In genomic region chr11:14537134-14537599, GRCh38 we compare ENCODE assay signal across 8 cellular contexts. TPM values are rescaled to one million over a fixed set of nuclear protein-coding genes. Genes with fewer than 3 reads are reported as not detected.
DNase-seq lines count a peak whose midpoint lies in the region; ATAC-seq, FAIRE-seq and TF ChIP-seq lines count a peak whose summit lies in the region.

No MANE protein-coding gene starts in this region.

- H2AFZ ChIP-seq in GM12878 (ENCODE audit: control insufficient read depth, low read depth, low read length), result peak overlapping the region; percentile 9

- H3K27me3 Mint-ChIP-seq in stimulated activated naive CD8-positive, alpha-beta T cell treated with anti-CD3 and anti-CD28 coated beads, Interleukin-15, amount 100 ng/mL, for 72 hours, result no peaks in the 10 kb centered on the region

- peak overlapping the region; percentile 45 to 77 for H3K4me3 Mint-ChIP-seq in stimulated activated naive CD8-positive, alpha-beta T cell treated with anti-CD3 and anti-CD28 coated beads, Interleukin-15, amount 100 ng/mL, for 72 hours

- FAIRE-seq in HTR-8/SVneo (lab: Jason Lieb, UNC), result no peak
- no peak for FAIRE-seq in GM12878 (lab: Jason Lieb, UNC)

- TF ChIP-seq CTCF in GM12878 (IDR thresholded peaks at IDR 0.05 in 2 of 3, conservative IDR thresholded peaks at IDR 0.05 in 1 of 3; ENCODE audit: control insufficient read depth in 2 of 3, extremely low read depth in 1 of 3, insufficient read depth in 1 of 3, low read depth in 3 of 3, low read length in 3 of 3), result peak; percentile 69 to 88 (median 72)

- H3K9ac ChIP-seq in GM12878 (ENCODE audit: control insufficient read depth, insufficient read depth, low read length), result no peak overlapping the region

- CTCF ChIA-PET in GM12878 (lab: Yijun Ruan, JAX), result interaction anchor here (4.3 kb wide), 1 partner anchor 371 kb away, joined by 33 read pairs; no protein-coding TSS in a partner anchor

- no peak overlapping the region for H3K4me3 ChIP-seq in GM12878

- intact Hi-C loops in GM12878 (cut with micrococcal nuclease; ENCODE audit: unreplicated experiment), result loop anchor here (1.0 to 10.0 kb wide), 5 partner anchors 108 to 538 kb away; partner anchors contain the start of gene CALCB

- H3K27me3 ChIP-seq in GM12878 (replicated peaks in 1 of 2; ENCODE audit: control insufficient read depth in 2 of 2, insufficient read depth in 2 of 2, low read length in 1 of 2), result no peaks in the 10 kb centered on the region

- H4K20me1 ChIP-seq in GM12878 (ENCODE audit: control insufficient read depth, insufficient read depth), result no peaks in the 10 kb centered on the region

- H3K4me2 ChIP-seq in GM12878 (ENCODE audit: control insufficient read depth, insufficient read depth), result 0 out of 2 replicates have a peak overlapping the region, but pooled peaks have one; percentile 30

- ATAC-seq in GM21381 (IDR thresholded peaks at IDR 0.05; ENCODE audit: unreplicated experiment), result peak; percentile 66
- peak; percentile 70 for ATAC-seq in SK-N-SH treated with all-trans-retinoic acid at 6 μM for 48 hours
- peak; percentile 80 for ATAC-seq in GM12878
- peak; percentile 79 for ATAC-seq in stimulated activated naive CD8-positive, alpha-beta T cell treated with anti-CD3 and anti-CD28 coated beads, Interleukin-15, amount 100 ng/mL, for 72 hours

- no peaks in the 10 kb centered on the region for H3K36me3 ChIP-seq in GM12878 (ENCODE audit: control insufficient read depth in 2 of 2, insufficient read depth in 2 of 2, low read length in 1 of 2)

- no peak for TF ChIP-seq POLR2A in GM12878 (IDR thresholded peaks at IDR 0.05; ENCODE audit: low read depth, low read length)

- 0% methylated on average over 5 of the region's 5 CpGs for WGBS in GM12878 (ENCODE audit: insufficient coverage, insufficient replicate concordance, low lambda C conversion rate, missing lambda C conversion rate)

- RAD21 ChIA-PET in GM12878 (lab: Charles Lee; ENCODE audit: unreplicated experiment), result interaction anchor here (1.0 kb wide), 1 partner anchor 371 kb away, joined by 4 read pairs; no protein-coding TSS in a partner anchor

- no peaks in the 10 kb centered on the region for H3K79me2 ChIP-seq in GM12878 (ENCODE audit: control insufficient read depth, insufficient read depth, low read length)

- H3K27ac Mint-ChIP-seq in stimulated activated naive CD8-positive, alpha-beta T cell treated with anti-CD3 and anti-CD28 coated beads, Interleukin-15, amount 100 ng/mL, for 72 hours, result peak overlapping the region; percentile 27 to 96

- BruUV-seq in GM12878 (replicated peaks; lab: Mats Ljungman, UMichigan), result no TSS peak

- no peaks in the 10 kb centered on the region for H3K4me1 ChIP-seq in GM12878 (ENCODE audit: control insufficient read depth, insufficient read depth, low read length)

- in situ Hi-C loops in GM12878 (cut with MboI), result loop anchor here (25.0 kb wide), 1 partner anchor 225 kb away; no protein-coding TSS in a partner anchor

- TF ChIP-seq EP300 in GM12878 (IDR thresholded peaks at IDR 0.05; ENCODE audit: borderline replicate concordance in 1 of 2, control insufficient read depth in 1 of 2, low read depth in 2 of 2, low read length in 2 of 2), result no peak

- H3K27ac ChIP-seq in GM12878 (ENCODE audit: control insufficient read depth, insufficient read depth), result no peak overlapping the region

- H3K9me3 ChIP-seq in GM12878 (replicated peaks; ENCODE audit: control insufficient read depth, insufficient read depth, low read length), result no peaks in the 10 kb centered on the region

- peaks cover 49% of the 10 kb centered on the region for H3K4me1 Mint-ChIP-seq in stimulated activated naive CD8-positive, alpha-beta T cell treated with anti-CD3 and anti-CD28 coated beads, Interleukin-15, amount 100 ng/mL, for 72 hours

- DNase-seq in NCI-H1436 (lab: John Stamatoyannopoulos, UW) (peak; percentile 21), NCI-H1436 treated with DMSO at 0.1 percent for 48 hours (lab: John Stamatoyannopoulos, UW) (no peak), HTR-8/SVneo (ENCODE audit: insufficient read length, low spot score) (peak; percentile 36), GM12878 (ENCODE audit: low read depth, low spot score) (no peak), left kidney (ENCODE audit: low read depth, low spot score) (peak; percentile 48)
- peak in 1 of 2 donors; percentile 28 for DNase-seq in stimulated activated naive CD8-positive, alpha-beta T cell treated with anti-CD3 and anti-CD28 coated beads, Interleukin-15, amount 100 ng/mL, for 72 hours

- POLR2A ChIA-PET in GM12878 (lab: Charles Lee), result no interaction called here

- TF ChIP-seq RAD21 in GM12878 (IDR thresholded peaks at IDR 0.05; ENCODE audit: insufficient read depth, low read depth, low read length), result peak; percentile 76

- H3K9me3 Mint-ChIP-seq in stimulated activated naive CD8-positive, alpha-beta T cell treated with anti-CD3 and anti-CD28 coated beads, Interleukin-15, amount 100 ng/mL, for 72 hours, result no peaks in the 10 kb centered on the region

- SMC1A ChIA-PET in GM12878 (lab: Charles Lee; ENCODE audit: uncharacterized antibody, unreplicated experiment), result interaction anchor here (1.0 kb wide), 1 partner anchor 370 kb away, joined by 3 read pairs; no protein-coding TSS in a partner anchor

TF ChIP-seq in SK-N-SH treated with all-trans-retinoic acid at 6 μM for 48 hours, 23 proteins besides CTCF, POLR2A, EP300 and RAD21 (continues in another document):
- no peak for TF ChIP-seq GLIS3 (CRISPR knock-in tag; IDR thresholded peaks at IDR 0.05)
- no peak for TF ChIP-seq RARB (CRISPR knock-in tag; IDR thresholded peaks at IDR 0.05)
- no peak for TF ChIP-seq TOX (CRISPR knock-in tag; IDR thresholded peaks at IDR 0.05; ENCODE audit: borderline replicate concordance)
- no peak for TF ChIP-seq CSDC2 (CRISPR knock-in tag; IDR thresholded peaks at IDR 0.05)

TF ChIP-seq in GM12878, 131 proteins besides CTCF, POLR2A, EP300 and RAD21 (continues in another document):
- TF ChIP-seq LARP7 (IDR thresholded peaks at IDR 0.05) (no peak), ETV6 (conservative IDR thresholded peaks at IDR 0.05 in 1 of 2, IDR thresholded peaks at IDR 0.05 in 1 of 2; ENCODE audit: borderline replicate concordance in 1 of 2, low read depth in 1 of 2) (no peak), RBBP5 (conservative IDR thresholded peaks at IDR 0.05) (no peak), CHD4 (IDR thresholded peaks at IDR 0.05) (no peak), NR2F1 (conservative IDR thresholded peaks at IDR 0.05) (0 out of 2 replicates have a peak, but pooled peaks have one; percentile 18), SRF (IDR thresholded peaks at IDR 0.05; ENCODE audit: low read depth in 2 of 2, low read length in 2 of 2) (0 out of 4 replicates have a peak, but pooled peaks of 1 of the 2 experiments have one; percentile 29), BHLHE40 (IDR thresholded peaks at IDR 0.05; ENCODE audit: borderline replicate concordance in 1 of 2, low read depth in 2 of 2, low read length in 1 of 2) (no peak), SMAD5 (IDR thresholded peaks at IDR 0.05; ENCODE audit: low read depth) (no peak), SMC3 (IDR thresholded peaks at IDR 0.05; ENCODE audit: borderline replicate concordance, low read length) (peak; percentile 68), FOXK2 (IDR thresholded peaks at IDR 0.05) (no peak)

RNA-seq across cellular contexts. Expression of gene PSMA1, which starts 17.0 kb away (rescaled TPM):
- total RNA-seq in GM12878 (2013; cell fraction: nucleolus; rRNA removed), result 119 and 128 TPM in 2 replicates
- total RNA-seq in GM12878 (2014; rRNA removed) (225 and 253 TPM in 2 replicates), GM12878 (2014; rRNA removed; fragmentation: Illumina TruSeq; extraction: Trizol) (260 and 267 TPM in 2 replicates), GM12878 (2021) (185 TPM in 2 replicates)
- 184 TPM for polyA plus RNA-seq in GM12878 (2011; ENCODE audit: low read depth)
- polyA plus RNA-seq in GM12878 (2011; rRNA removed) (331 and 444 TPM in 2 replicates), GM12878 (2014; fragmentation: Illumina TruSeq; extraction: Trizol) (207 and 280 TPM in 2 replicates), GM12878 (2014; fragmentation: Nextera tagmentation; extraction: Ambion mirVana) (100 to 1,000 TPM; 611 to 678 TPM), GM12878 (2014; rRNA removed) (198 and 252 TPM in 2 replicates), GM12878 (2016; fragmentation: Nextera tagmentation; extraction: Ambion mirVana) (100 to 1,000 TPM; 412 to 415 TPM)
- polyA plus RNA-seq in GM12878 (2011; cell fraction: cytosol; rRNA removed), result 140 and 161 TPM in 2 replicates
- polyA plus RNA-seq in GM12878 (2011; cell fraction: nucleus; rRNA removed), result 316 and 352 TPM in 2 replicates
- polyA plus RNA-seq in GM12878 (2012), result 204 and 218 TPM in 2 replicates
- polyA minus RNA-seq in GM12878 (2011; rRNA and poly(A)+ RNA removed), result 120 and 148 TPM in 2 replicates
- 44.0 and 65.3 TPM in 2 replicates for polyA minus RNA-seq in GM12878 (2011; cell fraction: cytosol; rRNA and poly(A)+ RNA removed)
- 49.1 and 66.1 TPM in 2 replicates for polyA minus RNA-seq in GM12878 (2011; cell fraction: nucleus; rRNA and poly(A)+ RNA removed)

RNA-seq across cellular contexts. Expression of gene COPB1, which starts 37.6 kb away (rescaled TPM):
- 139 and 157 TPM in 2 replicates for total RNA-seq in GM12878 (2013; cell fraction: nucleolus; rRNA removed)
- 117 and 126 TPM in 2 replicates for total RNA-seq in GM12878 (2014; rRNA removed)
- 141 and 149 TPM in 2 replicates for total RNA-seq in GM12878 (2014; rRNA removed; fragmentation: Illumina TruSeq; extraction: Trizol)
- 85.3 and 88.8 TPM in 2 replicates for total RNA-seq in GM12878 (2021)
- polyA plus RNA-seq in GM12878 (2011; ENCODE audit: low read depth), result 67.7 TPM
- 139 and 189 TPM in 2 replicates for polyA plus RNA-seq in GM12878 (2011; rRNA removed)
- polyA plus RNA-seq in GM12878 (2011; cell fraction: cytosol; rRNA removed), result 60.4 and 61.6 TPM in 2 replicates
- polyA plus RNA-seq in GM12878 (2011; cell fraction: nucleus; rRNA removed), result 55.6 and 55.9 TPM in 2 replicates
- polyA plus RNA-seq in GM12878 (2012), result 82.7 and 89.9 TPM in 2 replicates
- 95.5 and 107 TPM in 2 replicates for polyA plus RNA-seq in GM12878 (2014; fragmentation: Illumina TruSeq; extraction: Trizol)
- polyA plus RNA-seq in GM12878 (2014; fragmentation: Nextera tagmentation; extraction: Ambion mirVana), result 100 to 1,000 TPM in 1 of 2 experiments, 10 to 100 TPM in 1; 74.4 to 101 TPM
- polyA plus RNA-seq in GM12878 (2014; rRNA removed), result 60.7 and 67.0 TPM in 2 replicates
- 100 to 1,000 TPM; 142 to 146 TPM for polyA plus RNA-seq in GM12878 (2016; fragmentation: Nextera tagmentation; extraction: Ambion mirVana)
- polyA minus RNA-seq in GM12878 (2011; rRNA and poly(A)+ RNA removed), result 87.9 and 117 TPM in 2 replicates
- polyA minus RNA-seq in GM12878 (2011; cell fraction: cytosol; rRNA and poly(A)+ RNA removed), result 54.7 and 62.0 TPM in 2 replicates
- 39.3 and 59.2 TPM in 2 replicates for polyA minus RNA-seq in GM12878 (2011; cell fraction: nucleus; rRNA and poly(A)+ RNA removed)

Comparison
In these comparisons a context has a peak if more than half of its experiments do, and no peak if none do; other contexts are left out.
1. DNase-seq: peak in NCI-H1436 (single experiment), HTR-8/SVneo (single experiment) and left kidney (single experiment); none in NCI-H1436 treated with DMSO at 0.1 percent for 48 hours (single experiment) and GM12878 (single experiment).
2. Peak in every context shown above with its lines, with median percentiles within 50 percentile points of each other: ATAC-seq.